In genomic region chr10:79162861-79163662, GRCh38 we compare ENCODE assay signal across 1 cellular context.
TF ChIP-seq lines count a peak whose summit lies in the region.

No MANE protein-coding gene starts in this region.

TF ChIP-seq in SK-N-SH, 30 proteins besides CTCF, POLR2A, EP300 and RAD21 (continued from another document):
- TF ChIP-seq REST (IDR thresholded peaks at IDR 0.05; ENCODE audit: low read depth, low read length) (no peak), FOSL2 (IDR thresholded peaks at IDR 0.05; ENCODE audit: borderline replicate concordance, low read depth) (peak; percentile 52; the same call in 1 of the 2 replicates), MAX (IDR thresholded peaks at IDR 0.05; ENCODE audit: low read depth) (peak; percentile 38; the same call in 1 of the 2 replicates), GABPA (IDR thresholded peaks at IDR 0.05; ENCODE audit: low read depth) (no peak), RFX5 (IDR thresholded peaks at IDR 0.05; ENCODE audit: low read length) (no peak), MEF2A (IDR thresholded peaks at IDR 0.05; ENCODE audit: borderline replicate concordance, low read depth) (no peak), MXI1 (IDR thresholded peaks at IDR 0.05; ENCODE audit: low read depth, low read length) (no peak), TEAD4 (IDR thresholded peaks at IDR 0.05; ENCODE audit: borderline replicate concordance, insufficient read depth) (no peak), FOXM1 (IDR thresholded peaks at IDR 0.05; ENCODE audit: low read depth) (no peak), PBX3 (IDR thresholded peaks at IDR 0.05) (no peak; the same call in 1 of the 2 replicates), YY1 (IDR thresholded peaks at IDR 0.05; ENCODE audit: low read depth) (no peak), SIN3A (IDR thresholded peaks at IDR 0.05; ENCODE audit: borderline replicate concordance, low read depth, low read length) (no peak), JUND (IDR thresholded peaks at IDR 0.05) (no peak), NRF1 (IDR thresholded peaks at IDR 0.05; ENCODE audit: low read depth, low read length) (no peak), FOXJ3 (CRISPR knock-in tag; IDR thresholded peaks at IDR 0.05) (no peak), TAF1 (IDR thresholded peaks at IDR 0.05; ENCODE audit: borderline replicate concordance, low read depth, low read length) (no peak), USF2 (IDR thresholded peaks at IDR 0.05; ENCODE audit: borderline replicate concordance, low read depth, low read length) (no peak), IRF3 (IDR thresholded peaks at IDR 0.05; ENCODE audit: low read depth, low read length) (no peak), TCF12 (IDR thresholded peaks at IDR 0.05) (peak; percentile 68), POLR2AphosphoS5 (IDR thresholded peaks at IDR 0.05; ENCODE audit: low read depth, low read length) (no peak), ZBTB33 (IDR thresholded peaks at IDR 0.05; ENCODE audit: borderline replicate concordance, low read depth) (0 out of 2 replicates have a peak, but pooled peaks have one; percentile 36)
TF ChIP-seq in SK-N-SH: peak in this region for 6.
